Comparison of ENCODE assay signal across 8 cellular contexts in genomic region chr19:13093407-13094284, GRCh38. TPM values are rescaled to one million over a fixed set of nuclear protein-coding genes. Genes with fewer than 3 reads are reported as not detected.
DNase-seq lines count a peak whose midpoint lies in the region; ATAC-seq, FAIRE-seq and TF ChIP-seq lines count a peak whose summit lies in the region.

No MANE protein-coding gene starts in this region.

- peak; percentile 73 for FAIRE-seq in H54 (lab: Jason Lieb, UNC)

- no peaks in the 10 kb centered on the region for H3K9me3 ChIP-seq in BE2C

- peaks cover 49% of the 10 kb centered on the region for H3K4me1 ChIP-seq in BE2C

- DNase-seq in BE2C: peak; percentile 88
- DNase-seq in H54 (ENCODE audit: insufficient read length, low spot score): peak; percentile 97
- DNase-seq in NCI-H226: peak; percentile 58
- peak; percentile 79 for DNase-seq in activated CD4-positive, CD25-positive, alpha-beta regulatory T cell treated with anti-CD3 and anti-CD28 coated beads, Interleukin-2, amount 50 U/mL, for 72 hours
- DNase-seq in cerebellar nuclear complex (lab: John Stamatoyannopoulos, UW): peak; percentile 45 to 68
- peak; percentile 92 for DNase-seq in left kidney (ENCODE audit: low read depth, low spot score)
- peak; percentile 69 to 72 for DNase-seq in stimulated activated CD4-positive, alpha-beta T cell treated with anti-CD3 and anti-CD28 coated beads, Interleukin-1b, Interleukin-23, amount 100 ng/mL, for 4 hours (ENCODE audit: low read depth in 2 of 2)

- TF ChIP-seq POLR2A in H54 (IDR thresholded peaks at IDR 0.05; ENCODE audit: low read depth, low read length): no peak

- no peaks in the 10 kb centered on the region for H3K27me3 ChIP-seq in BE2C

- TF ChIP-seq CTCF in BE2C (IDR thresholded peaks at IDR 0.05; ENCODE audit: low read depth, low read length): peak; percentile 93

- H3K36me3 ChIP-seq in BE2C: no peaks in the 10 kb centered on the region

- no peak for ATAC-seq in HG03045 (IDR thresholded peaks at IDR 0.05; ENCODE audit: unreplicated experiment)

- H3K4me3 ChIP-seq in BE2C (ENCODE audit: low read depth, low read length): 0 out of 2 replicates have a peak overlapping the region, but pooled peaks have one; percentile 10

RNA-seq across cellular contexts. Expression of gene LYL1, which starts 9.0 kb away (rescaled TPM):
- 75.7 TPM for polyA plus RNA-seq in BE2C (2012; ENCODE audit: insufficient read depth, insufficient read length, low read depth)

RNA-seq across cellular contexts. Expression of gene TRMT1, which starts 22.9 kb away (rescaled TPM):
- 98.5 TPM for polyA plus RNA-seq in BE2C (2012; ENCODE audit: insufficient read depth, insufficient read length, low read depth)

RNA-seq across cellular contexts. Expression of gene NACC1, which starts 24.4 kb away (rescaled TPM):
- polyA plus RNA-seq in BE2C (2012; ENCODE audit: insufficient read depth, insufficient read length, low read depth): 97.8 TPM

RNA-seq across cellular contexts. Expression of gene STX10, which starts 56.5 kb away (rescaled TPM):
- polyA plus RNA-seq in BE2C (2012; ENCODE audit: insufficient read depth, insufficient read length, low read depth): 274 TPM

RNA-seq across cellular contexts. Expression of gene IER2, which starts 56.6 kb away (rescaled TPM):
- 291 TPM for polyA plus RNA-seq in BE2C (2012; ENCODE audit: insufficient read depth, insufficient read length, low read depth)
